27 cellular contexts compared by ENCODE assay signal in genomic region chr7:90660100-90660499, GRCh38.
"Had no signal": no experiment of that assay in that cellular context is flagged by ENCODE, and none has a peak within 500 bp of the region (broad histone marks: within the 10 kb centered on the region; RNA-seq: fewer than 3 reads in every experiment).

No MANE protein-coding gene starts in this region.

- H3K27me3 ChIP-seq: body of pancreas, colonic mucosa, gastrocnemius medialis, neural progenitor cell, sigmoid colon, stomach, thyroid gland, upper lobe of right lung had no signal

- H3K36me3 ChIP-seq: colonic mucosa, gastrocnemius medialis, neural progenitor cell, sigmoid colon, stomach, thyroid gland, upper lobe of right lung had no signal

- H3K27ac ChIP-seq: body of pancreas, colonic mucosa, neural progenitor cell, sigmoid colon, stomach, upper lobe of right lung had no signal

- H3K9me3 ChIP-seq: body of pancreas, colonic mucosa, gastrocnemius medialis, sigmoid colon, stomach, thyroid gland, upper lobe of right lung had no signal

- H3K4me1 ChIP-seq: colonic mucosa, upper lobe of right lung had no signal

- ATAC-seq: activated CD4-positive, alpha-beta T cell treated with anti-CD3 and anti-CD28 coated beads for 36 hours; activated CD8-positive, alpha-beta memory T cell treated with anti-CD3 and anti-CD28 coated beads, Interleukin-2, amount 10 ng/mL, durations not matched to agents 7 days and 5 days; activated CD8-positive, alpha-beta T cell treated with anti-CD3 and anti-CD28 coated beads, Interleukin-2, amount 10 ng/mL, durations not matched to agents 7 days and 5 days; activated T-cell treated with anti-CD3 and anti-CD28 coated beads, Interleukin-2, amount 50 U/mL, for 72 hours; body of pancreas; gastrocnemius medialis; natural killer cell; upper lobe of right lung had no signal

- H3K4me3 ChIP-seq: body of pancreas, colonic mucosa, gastrocnemius medialis, lung, neural progenitor cell, sigmoid colon, stomach, thyroid gland, upper lobe of right lung had no signal

- DNase-seq: activated CD4-positive, alpha-beta T cell treated with anti-CD3 and anti-CD28 coated beads for 36 hours; activated CD4-positive, CD25-positive, alpha-beta regulatory T cell; activated CD8-positive, alpha-beta memory T cell treated with anti-CD3 and anti-CD28 coated beads, Interleukin-2, amount 10 ng/mL, durations not matched to agents 7 days and 5 days; activated CD8-positive, alpha-beta T cell treated with anti-CD3 and anti-CD28 coated beads, Interleukin-2, amount 10 ng/mL, durations not matched to agents 7 days and 5 days; activated naive CD4-positive, alpha-beta T cell; activated T-cell treated with anti-CD3 and anti-CD28 coated beads, Interleukin-2, amount 50 U/mL, for 72 hours; aorta; body of pancreas; cerebellar nuclear complex; colonic mucosa; effector CD8-positive, alpha-beta T cell; gastrocnemius medialis; hypothalamus; immature natural killer cell; kidney; natural killer cell; posterior cingulate gyrus; sigmoid colon; small intestine; stimulated activated CD4-positive, alpha-beta T cell treated with anti-CD3 and anti-CD28 coated beads, Interleukin-4, amount 100 ng/mL, for 4 hours; stimulated activated CD8-positive, alpha-beta memory T cell treated with anti-CD3 and anti-CD28 coated beads, Interleukin-4, amount 100 ng/mL, for 48 hours; stomach; T-helper 1 cell; upper lobe of right lung had no signal
